8 cellular contexts compared by ENCODE assay signal in the genomic region with DNA sequence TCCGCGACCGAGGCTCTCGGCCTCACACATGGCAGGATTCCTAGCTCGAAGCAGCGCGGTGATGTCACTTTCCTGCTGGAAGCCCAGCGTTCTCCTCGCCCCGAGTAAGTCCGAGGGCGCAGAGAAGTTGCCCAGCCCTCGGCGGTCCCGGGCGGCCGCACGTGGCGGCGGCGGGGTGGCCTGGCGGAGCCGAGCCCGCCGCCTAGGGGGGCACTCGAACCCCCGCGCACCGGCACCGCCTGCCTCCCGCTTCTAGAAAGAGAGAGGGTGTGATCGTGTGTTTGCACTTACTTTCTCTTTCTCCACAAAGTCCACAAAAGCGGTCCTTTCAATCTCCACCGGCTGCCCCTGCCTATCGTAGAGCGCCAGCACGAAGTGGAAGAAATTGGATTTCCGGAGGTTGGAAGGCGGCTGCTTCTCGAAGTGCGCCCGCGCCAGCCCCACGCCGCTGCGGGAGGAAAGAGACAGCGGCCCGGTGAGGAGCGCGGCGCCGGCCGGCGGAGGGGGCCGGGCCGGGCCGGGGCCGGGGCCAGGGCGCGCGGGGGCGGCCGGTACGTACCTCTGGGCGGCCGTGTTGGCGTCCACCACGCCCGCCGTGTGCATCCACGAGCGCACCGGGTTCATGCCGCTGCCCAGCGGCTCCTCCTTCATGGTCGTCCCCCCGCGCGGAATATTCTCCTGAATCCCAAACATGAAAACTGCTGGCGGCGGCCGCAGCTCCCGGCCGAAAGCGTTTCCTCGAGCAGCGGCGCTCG. TPM values are rescaled to one million over a fixed set of nuclear protein-coding genes. Genes with fewer than 3 reads are reported as not detected.
DNase-seq lines count a peak whose midpoint lies in the region; ATAC-seq and TF ChIP-seq lines count a peak whose summit lies in the region.

No MANE protein-coding gene starts in this region.

- TF ChIP-seq CTCF in fibroblast of mammary gland (conservative IDR thresholded peaks at IDR 0.05; ENCODE audit: control insufficient read depth, insufficient read depth, low read depth, low read length) (no peak), parathyroid adenoma (IDR thresholded peaks at IDR 0.05) (no peak)

- no peaks in the 10 kb centered on the region for H3K36me3 ChIP-seq in ES-I3 (ENCODE audit: insufficient read depth, low read length)
- H3K36me3 ChIP-seq in parathyroid adenoma (ENCODE audit: control insufficient read depth, insufficient read depth, low read length): no peaks in the 10 kb centered on the region

- no peak overlapping the region for H2AFZ ChIP-seq in parathyroid adenoma

- H3K9ac ChIP-seq in ES-I3 (ENCODE audit: low read depth, low read length) (peak overlapping the region; percentile 51; the same call in 1 of the 2 replicates), parathyroid adenoma (no peak overlapping the region)

- H3K4me1 ChIP-seq in ES-I3 (ENCODE audit: insufficient read depth, low read length) (peaks cover 13% of the 10 kb centered on the region; the same call in 1 of the 2 replicates), parathyroid adenoma (no peaks in the 10 kb centered on the region)

- H3K27ac ChIP-seq in parathyroid adenoma: no peak overlapping the region

- DNase-seq in SW480 (ENCODE audit: low spot score) (peak; percentile 45), fibroblast of mammary gland (ENCODE audit: low read depth) (peak; percentile 46), occipital lobe (lab: John Stamatoyannopoulos, UW) (no peak)

- peaks cover 36% of the 10 kb centered on the region for H3K27me3 ChIP-seq in parathyroid adenoma (ENCODE audit: control insufficient read depth, insufficient read depth, low read length)

- no peaks in the 10 kb centered on the region for H3K9me3 ChIP-seq in ES-I3 (ENCODE audit: control insufficient read depth, insufficient read depth, low read length)
- H3K9me3 ChIP-seq in parathyroid adenoma (ENCODE audit: control insufficient read depth, low read length): no peaks in the 10 kb centered on the region

- no peak for ATAC-seq in GM19395 (IDR thresholded peaks at IDR 0.05; ENCODE audit: unreplicated experiment)
- no peak for ATAC-seq in GM18498 (IDR thresholded peaks at IDR 0.05; ENCODE audit: unreplicated experiment)
- no peak for ATAC-seq in GM18519 (IDR thresholded peaks at IDR 0.05; ENCODE audit: low FRiP score, unreplicated experiment)

- H3K4me2 ChIP-seq in parathyroid adenoma (ENCODE audit: low read length): peak overlapping the region; percentile 65

- peak overlapping the region; percentile 57 for H3K4me3 ChIP-seq in fibroblast of mammary gland (ENCODE audit: control insufficient read depth, low read depth, low read length)
- peak overlapping the region; percentile 33 for H3K4me3 ChIP-seq in parathyroid adenoma (ENCODE audit: low read depth, low read length)

- H3K79me2 ChIP-seq in parathyroid adenoma: no peaks in the 10 kb centered on the region

RNA-seq across cellular contexts. Expression of gene EBF3, which starts 0.8 kb away (rescaled TPM):
- total RNA-seq in occipital lobe: 0.31 TPM
